Comparison of ENCODE assay signal across 15 cellular contexts in the genomic region with DNA sequence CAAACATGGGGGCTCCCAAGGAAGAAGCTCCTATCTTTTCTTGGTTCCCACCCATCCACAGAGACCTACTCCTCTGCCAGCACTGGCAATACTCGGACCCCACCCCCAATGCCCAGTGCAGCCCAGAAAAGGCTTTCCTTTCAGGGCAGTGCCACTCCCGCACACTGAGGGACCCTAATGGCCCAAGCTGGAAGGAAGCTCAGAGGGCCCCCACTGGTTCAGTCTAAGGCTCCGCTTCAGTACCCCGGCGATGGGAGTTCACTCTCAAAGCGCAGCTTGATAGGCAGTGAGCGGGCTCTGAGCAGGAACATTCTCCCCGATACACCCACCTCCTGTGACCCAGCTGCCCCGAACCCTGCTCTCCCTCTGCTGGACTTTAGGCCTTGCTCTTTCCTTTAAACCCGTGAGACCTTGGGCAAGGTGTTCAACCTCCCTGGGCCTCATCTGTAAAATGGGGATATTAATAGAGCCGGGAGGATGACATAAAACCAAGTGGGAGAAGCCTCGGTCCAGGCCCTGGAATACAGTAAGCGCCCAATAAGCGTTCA. TPM values are rescaled to one million over a fixed set of nuclear protein-coding genes. Genes with fewer than 3 reads are reported as not detected.
DNase-seq lines count a peak whose midpoint lies in the region; ATAC-seq and TF ChIP-seq lines count a peak whose summit lies in the region.
"Had no signal": no experiment of that assay in that cellular context is flagged by ENCODE, and none has a peak within 500 bp of the region (broad histone marks: within the 10 kb centered on the region; RNA-seq: fewer than 3 reads in every experiment).

No MANE protein-coding gene starts in this region.

- no peaks in the 10 kb centered on the region for H3K9me3 Mint-ChIP-seq in activated T-helper 17 cell treated with anti-CD3 and anti-CD28 coated beads, Interleukin-2, amount 50 U/mL, for 72 hours
- H3K9me3 Mint-ChIP-seq: CD4-positive, alpha-beta T cell had no signal

- peak overlapping the region in 1 of 2 donors; percentile 52 for H3K9ac ChIP-seq in colonic mucosa (ENCODE audit: low read depth in 2 of 2, low read length in 2 of 2)

- peaks cover 16% of the 10 kb centered on the region for H3K27me3 Mint-ChIP-seq in activated T-helper 17 cell treated with anti-CD3 and anti-CD28 coated beads, Interleukin-2, amount 50 U/mL, for 72 hours

- no peaks in the 10 kb centered on the region for H3K4me1 Mint-ChIP-seq in activated T-helper 17 cell treated with anti-CD3 and anti-CD28 coated beads, Interleukin-2, amount 50 U/mL, for 72 hours

- H3K36me3 ChIP-seq in H7 (replicated peaks; ENCODE audit: control insufficient read depth, insufficient read depth, low read length) (no peaks in the 10 kb centered on the region), colonic mucosa (no peaks in the 10 kb centered on the region), left lung (no peaks in the 10 kb centered on the region), gastrocnemius medialis (no peaks in the 10 kb centered on the region)

- peaks cover 3% of the 10 kb centered on the region for H3K4me1 ChIP-seq in colonic mucosa
- peaks cover 0 to 26% of the 10 kb centered on the region in 2 donors for H3K4me1 ChIP-seq in left lung
- H3K4me1 ChIP-seq in gastrocnemius medialis: peaks cover 11 to 13% of the 10 kb centered on the region in 2 donors

- no peaks in the 10 kb centered on the region for H3K9me3 ChIP-seq in colonic mucosa
- H3K9me3 ChIP-seq in left lung: no peaks in the 10 kb centered on the region
- H3K9me3 ChIP-seq in gastrocnemius medialis: no peaks in the 10 kb centered on the region

- H3K27me3 ChIP-seq in H7 (ENCODE audit: control insufficient read depth, insufficient read depth, low read length): no peaks in the 10 kb centered on the region
- peaks cover 10% of the 10 kb centered on the region for H3K27me3 ChIP-seq in colonic mucosa
- H3K27me3 ChIP-seq in left lung: peaks cover 0 to 20% of the 10 kb centered on the region in 2 donors
- no peaks in the 10 kb centered on the region for H3K27me3 ChIP-seq in gastrocnemius medialis

- ATAC-seq in left lung (no peak), gastrocnemius medialis (no peak), HG03342 (IDR thresholded peaks at IDR 0.05; ENCODE audit: unreplicated experiment) (no peak), HG03095 (IDR thresholded peaks at IDR 0.05; ENCODE audit: unreplicated experiment) (no peak)
- ATAC-seq in activated T-helper 17 cell treated with anti-CD3 and anti-CD28 coated beads, Interleukin-2, amount 50 U/mL, for 72 hours (replicated peaks): no peak

- intact Hi-C loops in colonic mucosa (cut with DNase I): no loop called here
- intact Hi-C loops in left lung (cut with DNase I): no loop called here
- intact Hi-C loops in gastrocnemius medialis (cut with DNase I; ENCODE audit: low total_unique reads): loop anchor here (5.0 kb wide), 1 partner anchor 44 kb away; no protein-coding TSS in a partner anchor

- no peak overlapping the region for H3K27ac Mint-ChIP-seq in activated T-helper 17 cell treated with anti-CD3 and anti-CD28 coated beads, Interleukin-2, amount 50 U/mL, for 72 hours
- H3K27ac Mint-ChIP-seq: CD4-positive, alpha-beta T cell had no signal

- TF ChIP-seq CTCF in colonic mucosa (IDR thresholded peaks at IDR 0.05): no peak
- TF ChIP-seq CTCF in left lung (IDR thresholded peaks at IDR 0.05): no peak
- TF ChIP-seq CTCF in gastrocnemius medialis (IDR thresholded peaks at IDR 0.05 in 4 of 5, conservative IDR thresholded peaks at IDR 0.05 in 1 of 5): no peak

- H3K4me3 ChIP-seq in H7 (ENCODE audit: insufficient read depth, low read depth, low read length): peak overlapping the region; percentile 21; the same call in 1 of the 2 replicates
- peak overlapping the region; percentile 34 for H3K4me3 ChIP-seq in colonic mucosa
- peak overlapping the region; percentile 29 to 36 for H3K4me3 ChIP-seq in left lung
- peak overlapping the region; percentile 44 to 65 (median 55) for H3K4me3 ChIP-seq in gastrocnemius medialis

- H3K4me3 Mint-ChIP-seq in activated T-helper 17 cell treated with anti-CD3 and anti-CD28 coated beads, Interleukin-2, amount 50 U/mL, for 72 hours: no peak overlapping the region
- H3K4me3 Mint-ChIP-seq: CD4-positive, alpha-beta T cell had no signal

- peak; percentile 61 for DNase-seq in H7
- no peak for DNase-seq in colonic mucosa
- DNase-seq in left lung: no peak
- DNase-seq in gastrocnemius medialis: no peak
- DNase-seq in GM03348 (ENCODE audit: low spot score): no peak
- DNase-seq: activated CD4-positive, alpha-beta T cell treated with anti-CD3 and anti-CD28 coated beads for 1 hour; activated naive CD4-positive, alpha-beta T cell treated with Interleukin-2 at 50 U/mL for 16 hours; CD4-positive, alpha-beta T cell; GOT3; NCI-H2227 treated with DMSO at 0.1 percent for 48 hours; SHP77; small intestine had no signal

- no peaks in the 10 kb centered on the region for H3K36me3 Mint-ChIP-seq in activated T-helper 17 cell treated with anti-CD3 and anti-CD28 coated beads, Interleukin-2, amount 50 U/mL, for 72 hours (ENCODE audit: low read depth)

- in situ Hi-C loops in gastrocnemius medialis (cut with MboI; ENCODE audit: low sequenced_read_pairs in 4 of 4): no loop called here

- no peak for TF ChIP-seq POLR2A in gastrocnemius medialis (IDR thresholded peaks at IDR 0.05)

- no peak overlapping the region for H3K27ac ChIP-seq in colonic mucosa
- no peak overlapping the region for H3K27ac ChIP-seq in left lung
- peak overlapping the region in 2 of 4 donors; percentile 62 to 66 for H3K27ac ChIP-seq in gastrocnemius medialis

RNA-seq across cellular contexts. Expression of a gene that starts 48.4 kb away (rescaled TPM):
- total RNA-seq in H7 (2014; rRNA removed; shearing (Covaris generic)): not detected in 2 replicates
- 10 to 100 TPM in 1 of 2 donors, under 1 TPM in 1; 0.42 to 26.5 TPM for total RNA-seq in colonic mucosa
- 1 to 10 TPM; 1.3 to 5.2 TPM for total RNA-seq in left lung
- under 1 TPM in 1 of 4 donors, not detected in 3; 0.20 TPM for total RNA-seq in gastrocnemius medialis
- not detected for total RNA-seq in activated T-helper 17 cell treated with anti-CD3 and anti-CD28 coated beads, Interleukin-2, amount 50 U/mL, for 72 hours
- total RNA-seq: CD4-positive, alpha-beta T cell had no signal
